In genomic region chr10:122953827-122954730, GRCh38 we compare ENCODE assay signal across 8 cellular contexts. TPM values are rescaled to one million over a fixed set of nuclear protein-coding genes. Genes with fewer than 3 reads are reported as not detected.
DNase-seq lines count a peak whose midpoint lies in the region; ATAC-seq and TF ChIP-seq lines count a peak whose summit lies in the region.

A gene with protein sequence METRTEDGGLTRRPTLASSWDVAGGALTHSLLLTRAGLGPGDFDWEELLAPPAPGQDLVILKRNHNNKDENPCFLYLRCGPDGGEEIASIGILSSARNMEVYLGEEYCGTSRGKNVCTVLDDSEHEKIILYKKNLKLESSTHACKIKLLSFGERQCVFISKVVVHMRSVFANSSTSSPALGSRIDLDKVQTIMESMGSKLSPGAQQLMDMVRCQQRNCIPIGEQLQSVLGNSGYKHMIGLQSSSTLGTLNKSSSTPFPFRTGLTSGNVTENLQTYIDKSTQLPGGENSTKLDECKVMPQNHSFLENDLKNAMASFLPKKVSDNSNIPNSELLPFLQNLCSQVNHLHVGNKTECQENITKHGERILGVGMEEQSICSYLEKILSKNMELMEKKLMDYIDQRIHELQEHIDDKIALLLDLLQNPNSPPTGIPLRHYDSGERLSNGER (minus strand): TSS chr10:122954227. CDS start chr10:122954178, 49 bp downstream.

- peaks cover 17 to 38% (median 28%) of the 10 kb centered on the region in 10 experiments for H3K4me1 ChIP-seq in BLaER1 treated with 17β-estradiol and CSF1 and Interleukin-3, amounts not matched to agents 10 nM and 100 nM
- peaks cover 6 to 18% of the 10 kb centered on the region in 2 donors for H3K4me1 ChIP-seq in left lung

- peak; percentile 99 for ATAC-seq in GM19351 (IDR thresholded peaks at IDR 0.05; ENCODE audit: unreplicated experiment)
- ATAC-seq in HG03521 (IDR thresholded peaks at IDR 0.05; ENCODE audit: unreplicated experiment), result peak; percentile 97
- ATAC-seq in left lung, result peak; percentile 99

- no peak for TF ChIP-seq CTCF in left lung (IDR thresholded peaks at IDR 0.05)

- no peaks in the 10 kb centered on the region for H4K20me1 ChIP-seq in BLaER1 treated with 17β-estradiol and CSF1 and Interleukin-3, amounts not matched to agents 10 nM and 100 nM

- peak within 1 kb of the TSS; percentile 79 to 95 (median 89) for H3K4me2 ChIP-seq in BLaER1 treated with 17β-estradiol and CSF1 and Interleukin-3, amounts not matched to agents 10 nM and 100 nM

- H3K4me3 ChIP-seq in BLaER1 treated with 17β-estradiol and CSF1 and Interleukin-3, amounts not matched to agents 10 nM and 100 nM, result peak within 1 kb of the TSS; percentile 72 to 90 (median 84)
- peak within 1 kb of the TSS; percentile 59 to 74 for H3K4me3 ChIP-seq in left lung

- H3K36me3 ChIP-seq in BLaER1 treated with 17β-estradiol and CSF1 and Interleukin-3, amounts not matched to agents 10 nM and 100 nM, result peaks cover 0 to 27% (median 10%) of the 10 kb centered on the region in 11 experiments; a peak in 16 of 22 replicates
- H3K36me3 ChIP-seq in left lung, result no peaks in the 10 kb centered on the region

- H3K27ac ChIP-seq in BLaER1 treated with 17β-estradiol and CSF1 and Interleukin-3, amounts not matched to agents 10 nM and 100 nM, result peak within 1 kb of the TSS; percentile 83 to 89 (median 87)
- peak within 1 kb of the TSS; percentile 30 to 85 for H3K27ac ChIP-seq in left lung

- peaks cover 0 to 10% (median 8%) of the 10 kb centered on the region in 11 experiments; a peak in 15 of 22 replicates for H3K9me3 ChIP-seq in BLaER1 treated with 17β-estradiol and CSF1 and Interleukin-3, amounts not matched to agents 10 nM and 100 nM (replicated peaks in 1 of 11)
- peaks cover 0 to 4% of the 10 kb centered on the region in 2 donors for H3K9me3 ChIP-seq in left lung

- DNase-seq in NCI-H748 (lab: John Stamatoyannopoulos, UW; ENCODE audit: unreplicated experiment), result peak; percentile 96
- peak; percentile 94 to 98 for DNase-seq in activated CD4-positive, alpha-beta T cell treated with anti-CD3 and anti-CD28 coated beads, Interleukin-2, amount 50 U/mL, for 24 hours (ENCODE audit: low read depth in 1 of 2, low spot score in 1 of 2)
- peak; percentile 99 for DNase-seq in dermis blood vessel endothelial cell
- peak; percentile 97 to 98 for DNase-seq in left lung
- DNase-seq in stimulated activated CD4-positive, alpha-beta T cell treated with anti-CD3 and anti-CD28 coated beads, Interleukin-2, amount 100 ng/mL, for 48 hours, result peak; percentile 93 to 95

- no peaks in the 10 kb centered on the region for H3K27me3 ChIP-seq in BLaER1 treated with 17β-estradiol and CSF1 and Interleukin-3, amounts not matched to agents 10 nM and 100 nM
- H3K27me3 ChIP-seq in left lung, result no peaks in the 10 kb centered on the region

- intact Hi-C loops in left lung (cut with DNase I), result no loop called here

- peak within 1 kb of the TSS; percentile 88 to 93 (median 91) for H3K9ac ChIP-seq in BLaER1 treated with 17β-estradiol and CSF1 and Interleukin-3, amounts not matched to agents 10 nM and 100 nM

RNA-seq across cellular contexts. Expression of the gene that starts here (rescaled TPM):
- total RNA-seq in dermis blood vessel endothelial cell (8.8 and 13.1 TPM in 2 replicates), left lung (10 to 100 TPM in 1 of 2 donors, 1 to 10 TPM in 1; 5.9 to 10.0 TPM)

Comparison
In these comparisons a context has a peak if more than half of its experiments do, and no peak if none do; other contexts are left out.
1. Peak in every context shown above with its lines: DNase-seq, ATAC-seq, H3K4me3 ChIP-seq and H3K27ac ChIP-seq.